In the genomic region with DNA sequence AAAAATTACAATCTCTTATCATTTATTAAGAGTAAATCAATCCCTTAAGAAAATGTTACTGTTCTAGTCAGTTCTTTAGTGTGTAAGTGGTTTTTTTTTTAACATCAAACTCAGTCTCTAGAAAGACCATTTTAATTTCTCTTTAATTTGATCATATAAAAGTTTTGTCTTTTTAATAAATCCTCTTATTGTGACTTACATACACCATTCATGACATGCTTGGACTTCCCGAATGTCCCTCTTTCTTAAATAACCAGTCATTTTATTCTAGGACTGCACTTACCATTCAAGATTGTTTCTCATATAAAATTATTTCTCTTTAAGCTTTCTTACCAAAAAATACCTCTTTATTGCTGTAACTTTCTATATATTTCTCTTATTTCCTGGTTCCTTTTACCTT, we compare ENCODE assay signal across 15 cellular contexts.
DNase-seq lines count a peak whose midpoint lies in the region; ATAC-seq and TF ChIP-seq lines count a peak whose summit lies in the region.
"Had no signal": no experiment of that assay in that cellular context is flagged by ENCODE, and none has a peak within 500 bp of the region (broad histone marks: within the 10 kb centered on the region; RNA-seq: fewer than 3 reads in every experiment).

No MANE protein-coding gene starts in this region.

- DNase-seq in DMS 273 (lab: John Stamatoyannopoulos, UW; ENCODE audit: unreplicated experiment) (peak; percentile 38), DMS 273 treated with DMSO at 0.1 percent for 48 hours (lab: John Stamatoyannopoulos, UW) (no peak), ELR (ENCODE audit: low read depth) (peak; percentile 30), NCI-H1694 treated with DMSO at 0.1 percent for 48 hours (lab: John Stamatoyannopoulos, UW) (peak; percentile 22), astrocyte of the spinal cord (ENCODE audit: low read depth, low spot score) (peak; percentile 29)
- DNase-seq in effector CD8-positive, alpha-beta T cell (lab: John Stamatoyannopoulos, UW), result no peak
- DNase-seq: Calu3; CD4-positive, alpha-beta memory T cell; NCI-H1092; NCI-H510A; SHP77; T-helper 1 cell had no signal

- ATAC-seq in HG02885 (IDR thresholded peaks at IDR 0.05; ENCODE audit: poor library complexity, unreplicated experiment) (no peak), GM18520 (IDR thresholded peaks at IDR 0.05; ENCODE audit: unreplicated experiment) (no peak)
- ATAC-seq: SK-N-SH treated with all-trans-retinoic acid at 6 μM for 48 hours had no signal

- in situ Hi-C loops in astrocyte of the spinal cord (cut with HindIII; ENCODE audit: low sequenced_read_pairs), result no loop called here

- no peak for TF ChIP-seq CTCF in astrocyte of the spinal cord (IDR thresholded peaks at IDR 0.05; ENCODE audit: low read depth, low read length)

- no peak overlapping the region for H3K4me3 ChIP-seq in astrocyte of the spinal cord (ENCODE audit: low read depth, low read length)

Comparison
In these comparisons a context has a peak if more than half of its experiments do, and no peak if none do; other contexts are left out.
1. DNase-seq: peak in DMS 273 (single experiment), ELR (single experiment), NCI-H1694 treated with DMSO at 0.1 percent for 48 hours (single experiment) and astrocyte of the spinal cord (single experiment); none in DMS 273 treated with DMSO at 0.1 percent for 48 hours (single experiment) and effector CD8-positive, alpha-beta T cell (single experiment).